9 cellular contexts compared by ENCODE assay signal in the genomic region with DNA sequence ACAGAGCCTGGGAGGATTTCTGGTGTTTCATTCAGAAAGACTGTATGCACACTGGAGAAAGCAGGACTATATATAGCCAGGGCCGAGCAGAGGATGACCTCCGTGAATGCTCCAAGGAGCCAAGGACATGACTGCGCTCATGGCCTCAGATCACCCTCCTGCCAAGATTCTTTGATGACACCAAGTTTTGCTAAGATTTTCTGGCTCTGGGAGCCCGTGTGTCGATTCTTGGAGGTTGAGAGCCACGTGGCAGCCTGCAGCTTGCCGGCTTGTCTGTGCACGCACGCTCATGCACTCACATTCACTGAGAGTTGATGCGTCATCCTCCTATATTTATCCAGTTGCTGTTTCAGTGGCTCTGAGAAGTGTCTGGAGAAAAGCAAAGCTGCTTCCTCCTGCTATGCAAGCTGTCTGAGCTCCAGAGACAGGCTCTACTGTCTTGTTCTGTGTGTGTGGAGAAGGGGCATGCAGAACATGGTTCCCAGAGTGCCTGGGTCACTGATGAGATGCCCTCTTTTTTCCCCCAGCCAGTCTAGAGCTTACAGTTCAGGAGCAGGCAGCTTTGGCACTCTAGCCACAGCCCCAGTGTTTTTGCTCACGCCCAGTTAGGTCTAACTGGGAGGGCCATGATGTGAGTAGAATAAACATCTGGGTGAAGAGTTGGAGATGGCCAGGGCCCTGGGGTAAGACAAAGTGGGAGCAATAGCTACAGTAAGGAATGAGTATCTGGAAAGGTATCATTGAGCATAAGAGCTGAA.
DNase-seq lines count a peak whose midpoint lies in the region; ATAC-seq and TF ChIP-seq lines count a peak whose summit lies in the region.
"Had no signal": no experiment of that assay in that cellular context is flagged by ENCODE, and none has a peak within 500 bp of the region (broad histone marks: within the 10 kb centered on the region; RNA-seq: fewer than 3 reads in every experiment).

No MANE protein-coding gene starts in this region.

- no peak for TF ChIP-seq POLR2A in testis (IDR thresholded peaks at IDR 0.05)

- no peaks in the 10 kb centered on the region for H3K9me3 Mint-ChIP-seq in activated naive CD4-positive, alpha-beta T cell treated with anti-CD3 and anti-CD28 coated beads for 36 hours
- H3K9me3 Mint-ChIP-seq: activated naive CD4-positive, alpha-beta T cell treated with anti-CD3 and anti-CD28 coated beads, Interleukin-2, amount 10 ng/mL, durations not matched to agents 7 days and 5 days had no signal

- ATAC-seq in HG03520 (IDR thresholded peaks at IDR 0.05; ENCODE audit: unreplicated experiment) (peak; percentile 63), HG03196 (IDR thresholded peaks at IDR 0.05; ENCODE audit: unreplicated experiment) (no peak)

- peaks cover 6% of the 10 kb centered on the region for H3K27me3 Mint-ChIP-seq in activated naive CD4-positive, alpha-beta T cell treated with anti-CD3 and anti-CD28 coated beads for 36 hours (ENCODE audit: low read depth)

- H3K9me3 ChIP-seq in left ventricle myocardium inferior (replicated peaks) (no peaks in the 10 kb centered on the region), testis (no peaks in the 10 kb centered on the region)

- peak overlapping the region; percentile 3 for H3K4me3 ChIP-seq in left ventricle myocardium inferior
- H3K4me3 ChIP-seq in testis, result no peak overlapping the region

- intact Hi-C loops in left ventricle myocardium inferior (cut with micrococcal nuclease) (no loop called here), testis (cut with DNase I; ENCODE audit: low total_unique reads) (no loop called here)
- intact Hi-C loops in activated naive CD4-positive, alpha-beta T cell treated with anti-CD3 and anti-CD28 coated beads for 36 hours (cut with micrococcal nuclease), result no loop called here

- CTCF ChIA-PET in activated naive CD4-positive, alpha-beta T cell treated with anti-CD3 and anti-CD28 coated beads for 36 hours (lab: Charles Lee), result interaction anchor here (0.5 to 0.9 kb wide), 4 partner anchors 238 to 471 kb away, joined by 3 to 4 read pairs (median 4); no protein-coding TSS in a partner anchor

- H3K27me3 ChIP-seq in left ventricle myocardium inferior (ENCODE audit: low read depth) (no peaks in the 10 kb centered on the region), testis (no peaks in the 10 kb centered on the region)

- no peak overlapping the region for H3K27ac Mint-ChIP-seq in activated naive CD4-positive, alpha-beta T cell treated with anti-CD3 and anti-CD28 coated beads for 36 hours
- H3K27ac Mint-ChIP-seq: activated naive CD4-positive, alpha-beta T cell treated with anti-CD3 and anti-CD28 coated beads, Interleukin-2, amount 10 ng/mL, durations not matched to agents 7 days and 5 days had no signal

- H3K36me3 ChIP-seq in left ventricle myocardium inferior, result no peaks in the 10 kb centered on the region
- H3K36me3 ChIP-seq in testis (ENCODE audit: low read depth, missing control alignments), result no peaks in the 10 kb centered on the region

- WGBS in testis, 2 donors, result 40 to 75% methylated on average over 11 of the region's 11 CpGs

- no peaks in the 10 kb centered on the region for H3K36me3 Mint-ChIP-seq in activated naive CD4-positive, alpha-beta T cell treated with anti-CD3 and anti-CD28 coated beads for 36 hours (ENCODE audit: low read depth)
- H3K36me3 Mint-ChIP-seq: activated naive CD4-positive, alpha-beta T cell treated with anti-CD3 and anti-CD28 coated beads, Interleukin-2, amount 10 ng/mL, durations not matched to agents 7 days and 5 days had no signal

- H3K27ac ChIP-seq in left ventricle myocardium inferior (replicated peaks) (peak overlapping the region; percentile 91), testis (no peak overlapping the region)

- DNase-seq in amniotic epithelial cell (ENCODE audit: low read depth) (peak; percentile 88), left ventricle myocardium inferior (peak; percentile 66), testis (peak; percentile 79), NCI-H187 treated with DMSO at 0.1 percent for 48 hours (lab: John Stamatoyannopoulos, UW) (no peak), NCI-H2081 treated with DMSO at 0.1 percent for 48 hours (lab: John Stamatoyannopoulos, UW) (no peak)
- no peak for DNase-seq in activated naive CD4-positive, alpha-beta T cell treated with anti-CD3 and anti-CD28 coated beads for 36 hours
- DNase-seq: activated naive CD4-positive, alpha-beta T cell treated with anti-CD3 and anti-CD28 coated beads, Interleukin-2, amount 10 ng/mL, durations not matched to agents 7 days and 5 days had no signal

- H3K4me1 ChIP-seq in left ventricle myocardium inferior (peaks cover 35% of the 10 kb centered on the region), testis (peaks cover 8% of the 10 kb centered on the region)

- no peaks in the 10 kb centered on the region for H3K4me1 Mint-ChIP-seq in activated naive CD4-positive, alpha-beta T cell treated with anti-CD3 and anti-CD28 coated beads for 36 hours (ENCODE audit: low read depth)
- H3K4me1 Mint-ChIP-seq: activated naive CD4-positive, alpha-beta T cell treated with anti-CD3 and anti-CD28 coated beads, Interleukin-2, amount 10 ng/mL, durations not matched to agents 7 days and 5 days had no signal

- H3K4me3 Mint-ChIP-seq in activated naive CD4-positive, alpha-beta T cell treated with anti-CD3 and anti-CD28 coated beads for 36 hours, result no peak overlapping the region
- H3K4me3 Mint-ChIP-seq: activated naive CD4-positive, alpha-beta T cell treated with anti-CD3 and anti-CD28 coated beads, Interleukin-2, amount 10 ng/mL, durations not matched to agents 7 days and 5 days had no signal

- TF ChIP-seq CTCF in left ventricle myocardium inferior (IDR thresholded peaks at IDR 0.05; ENCODE audit: borderline replicate concordance) (no peak), testis (IDR thresholded peaks at IDR 0.05) (no peak)

Comparison
In these comparisons a context has a peak if more than half of its experiments do, and no peak if none do; other contexts are left out.
1. DNase-seq: peak in amniotic epithelial cell (single experiment), left ventricle myocardium inferior (single experiment) and testis (single experiment); none in NCI-H187 treated with DMSO at 0.1 percent for 48 hours (single experiment), activated naive CD4-positive, alpha-beta T cell treated with anti-CD3 and anti-CD28 coated beads for 36 hours (single experiment) and NCI-H2081 treated with DMSO at 0.1 percent for 48 hours (single experiment).